Comparison of ENCODE assay signal across 8 cellular contexts in genomic region chr14:24431569-24432258, GRCh38. TPM values are rescaled to one million over a fixed set of nuclear protein-coding genes. Genes with fewer than 3 reads are reported as not detected.
A peak's percentile ranks its signal among the peaks of the same experiment; 100 is the strongest.
DNase-seq lines count a peak whose midpoint lies in the region; ATAC-seq and TF ChIP-seq lines count a peak whose summit lies in the region.

No MANE protein-coding gene starts in this region.

- H3K27ac Mint-ChIP-seq in dendritic cell treated with granulocyte-macrophage colony-stimulating factor and Interleukin-4, amounts not matched to agents 40 ng/mL and 50 ng/mL, for 4 days = peak overlapping the region; percentile 97

- TF ChIP-seq CTCF in right lobe of liver (IDR thresholded peaks at IDR 0.05) = peak; percentile 90 to 94 (median 92)

- peak overlapping the region; percentile 82 for H3K4me3 Mint-ChIP-seq in dendritic cell treated with granulocyte-macrophage colony-stimulating factor and Interleukin-4, amounts not matched to agents 40 ng/mL and 50 ng/mL, for 4 days

- H3K9me3 Mint-ChIP-seq in dendritic cell treated with granulocyte-macrophage colony-stimulating factor and Interleukin-4, amounts not matched to agents 40 ng/mL and 50 ng/mL, for 4 days = no peaks in the 10 kb centered on the region

- H3K4me1 Mint-ChIP-seq in dendritic cell treated with granulocyte-macrophage colony-stimulating factor and Interleukin-4, amounts not matched to agents 40 ng/mL and 50 ng/mL, for 4 days (ENCODE audit: low read depth) = peaks cover 71% of the 10 kb centered on the region

- H3K36me3 ChIP-seq in right lobe of liver = peaks cover 0 to 34% (median 12%) of the 10 kb centered on the region in 4 donors

- H3K27me3 Mint-ChIP-seq in dendritic cell treated with granulocyte-macrophage colony-stimulating factor and Interleukin-4, amounts not matched to agents 40 ng/mL and 50 ng/mL, for 4 days = peaks cover 7% of the 10 kb centered on the region

- no peaks in the 10 kb centered on the region for H3K27me3 ChIP-seq in right lobe of liver

- intact Hi-C loops in dendritic cell treated with granulocyte-macrophage colony-stimulating factor and Interleukin-4, amounts not matched to agents 40 ng/mL and 50 ng/mL, for 4 days (cut with micrococcal nuclease) = loop anchor here (2.0 kb wide), 2 partner anchors 65 to 189 kb away; partner anchors contain the start of gene TINF2
- intact Hi-C loops in right lobe of liver (cut with DNase I) = loop anchor here (5.0 kb wide), 2 partner anchors 64 to 99 kb away; partner anchors contain the start of gene NFATC4 (in 2 of the 2)

- H3K27ac ChIP-seq in right lobe of liver = peak overlapping the region in 2 of 3 donors; percentile 95 to 99

- H3K4me1 ChIP-seq in right lobe of liver = peaks cover 0 to 36% (median 14%) of the 10 kb centered on the region in 4 donors

- no peak for TF ChIP-seq POLR2A in right lobe of liver (IDR thresholded peaks at IDR 0.05)

- peak; percentile 40 for ATAC-seq in GM19324 (IDR thresholded peaks at IDR 0.05; ENCODE audit: low FRiP score, unreplicated experiment)
- peak; percentile 40 for ATAC-seq in HG03469 (IDR thresholded peaks at IDR 0.05; ENCODE audit: unreplicated experiment)
- ATAC-seq in right lobe of liver = peak; percentile 67 to 76 (median 69)

- H3K4me3 ChIP-seq in right lobe of liver = peak overlapping the region; percentile 61 to 84 (median 82)

- no peaks in the 10 kb centered on the region for H3K9me3 ChIP-seq in right lobe of liver

- peak; percentile 92 for DNase-seq in CD1c-positive myeloid dendritic cell (ENCODE audit: extremely low spot score)
- peak; percentile 78 for DNase-seq in NCI-H526 treated with DMSO at 0.1 percent for 48 hours (lab: John Stamatoyannopoulos, UW)
- peak; percentile 89 for DNase-seq in activated CD4-positive, alpha-beta T cell treated with anti-CD3 and anti-CD28 coated beads, Interleukin-2, amount 50 U/mL, for 1 hour
- peak; percentile 90 to 94 (median 91) for DNase-seq in right lobe of liver
- peak; percentile 90 to 91 for DNase-seq in stimulated activated CD4-positive, alpha-beta T cell treated with anti-CD3 and anti-CD28 coated beads, Interleukin-4, amount 100 ng/mL, for 48 hours (ENCODE audit: low read depth in 2 of 2)

- peaks cover 69% of the 10 kb centered on the region for H3K36me3 Mint-ChIP-seq in dendritic cell treated with granulocyte-macrophage colony-stimulating factor and Interleukin-4, amounts not matched to agents 40 ng/mL and 50 ng/mL, for 4 days (ENCODE audit: low read depth)

- 11% methylated on average over 8 of the region's 15 CpGs for WGBS in right lobe of liver (ENCODE audit: insufficient coverage, low coverage, low lambda C conversion rate, missing lambda C conversion rate)

RNA-seq across cellular contexts. Expression of gene KHNYN, which starts 2.0 kb away (rescaled TPM):
- total RNA-seq in right lobe of liver = 10 to 100 TPM; 19.6 to 24.9 (median 21.4) TPM

RNA-seq across cellular contexts. Expression of gene CBLN3, which starts 2.2 kb away (rescaled TPM):
- total RNA-seq in right lobe of liver = 1 to 10 TPM in 4 of 6 experiments, under 1 TPM in 2; 0.74 to 1.8 (median 1.2) TPM

RNA-seq across cellular contexts. Expression of gene SDR39U1, which starts 10.9 kb away (rescaled TPM):
- 10 to 100 TPM; 24.9 to 32.8 (median 28.3) TPM for total RNA-seq in right lobe of liver

RNA-seq across cellular contexts. Expression of gene NYNRIN, which starts 32.9 kb away (rescaled TPM):
- total RNA-seq in right lobe of liver = 1 to 10 TPM; 1.8 to 6.1 (median 2.7) TPM

Comparison
In these comparisons a context has a peak if more than half of its experiments do, and no peak if none do; other contexts are left out.
1. Peak in every context shown above with its lines: DNase-seq, ATAC-seq, H3K4me3 ChIP-seq and H3K27ac ChIP-seq.